ENCODE assay signal across 9 cellular contexts in the genomic region with DNA sequence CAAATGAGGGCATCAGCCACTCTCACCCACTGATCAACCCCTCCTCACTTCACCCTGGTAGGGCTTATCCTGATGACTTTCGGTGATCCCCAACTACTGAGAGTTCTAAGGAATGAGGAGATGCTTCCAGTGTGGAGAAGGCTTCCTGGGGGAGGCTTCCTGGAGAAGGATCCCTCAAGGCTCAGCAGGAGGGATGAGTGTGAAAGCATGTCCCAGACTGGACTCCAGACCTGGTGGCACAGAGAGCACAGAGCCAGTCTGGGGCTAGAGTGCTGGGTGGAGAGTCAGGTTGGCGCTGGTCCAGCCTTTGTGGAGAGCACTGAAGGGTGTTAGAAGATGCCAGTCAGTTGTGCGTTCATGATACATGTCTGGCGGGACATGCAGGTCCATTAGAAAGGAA. TPM values are rescaled to one million over a fixed set of nuclear protein-coding genes. Genes with fewer than 3 reads are reported as not detected.
DNase-seq lines count a peak whose midpoint lies in the region; ATAC-seq, FAIRE-seq and TF ChIP-seq lines count a peak whose summit lies in the region.
"Had no signal": no experiment of that assay in that cellular context is flagged by ENCODE, and none has a peak within 500 bp of the region (broad histone marks: within the 10 kb centered on the region; RNA-seq: fewer than 3 reads in every experiment).

No MANE protein-coding gene starts in this region.

- peak overlapping the region; percentile 27 for H3K4me2 ChIP-seq in keratinocyte (ENCODE audit: control insufficient read depth, extremely low read depth, insufficient read depth, low read depth, low read length)

- H3K27ac ChIP-seq in ascending aorta (peak overlapping the region; percentile 44 to 91), keratinocyte (ENCODE audit: control insufficient read depth, insufficient read depth, low read length) (peak overlapping the region; percentile 92), thyroid gland (peak overlapping the region; percentile 44 to 59 (median 52))

- no peak for DNase-seq in activated CD8-positive, alpha-beta memory T cell treated with anti-CD3 and anti-CD28 coated beads, Interleukin-2, amount 10 ng/mL, durations not matched to agents 7 days and 5 days
- no peak for DNase-seq in activated CD8-positive, alpha-beta memory T cell treated with anti-CD3 and anti-CD28 coated beads, Interleukin-2, amount 50 U/mL, for 48 hours
- DNase-seq in ascending aorta (ENCODE audit: low spot score in 2 of 2): no peak
- no peak for DNase-seq in keratinocyte (ENCODE audit: low read depth, low spot score)
- DNase-seq in thyroid gland: peak; percentile 93
- DNase-seq in stimulated activated CD4-positive, alpha-beta T cell treated with anti-CD3 and anti-CD28 coated beads, Interleukin-2, amount 100 ng/mL, for 24 hours: no peak
- no peak for DNase-seq in foreskin fibroblast
- DNase-seq: NCI-H1105 treated with DMSO at 0.1 percent for 48 hours had no signal

- dilution Hi-C loops in keratinocyte (cut with MboI; ENCODE audit: extremely low pct_ligation_motif_present, low sequenced_read_pairs): no loop called here

- no peak for TF ChIP-seq POLR2A in thyroid gland (IDR thresholded peaks at IDR 0.05)

- no peak for ATAC-seq in activated CD8-positive, alpha-beta memory T cell treated with anti-CD3 and anti-CD28 coated beads, Interleukin-2, amount 10 ng/mL, durations not matched to agents 7 days and 5 days
- no peak for ATAC-seq in HG03442 (IDR thresholded peaks at IDR 0.05; ENCODE audit: unreplicated experiment)

- H3K4me1 ChIP-seq in ascending aorta (peaks cover 15% of the 10 kb centered on the region in 2 donors), keratinocyte (ENCODE audit: control insufficient read depth, extremely low read depth, insufficient read depth, low read length) (peaks cover 58% of the 10 kb centered on the region), thyroid gland (peaks cover 27 to 35% of the 10 kb centered on the region in 2 donors)

- no peaks in the 10 kb centered on the region for H3K27me3 Mint-ChIP-seq in activated CD8-positive, alpha-beta memory T cell treated with anti-CD3 and anti-CD28 coated beads, Interleukin-2, amount 10 ng/mL, durations not matched to agents 7 days and 5 days

- FAIRE-seq in keratinocyte (lab: Jason Lieb, UNC): peak; percentile 13

- H3K36me3 Mint-ChIP-seq in activated CD8-positive, alpha-beta memory T cell treated with anti-CD3 and anti-CD28 coated beads, Interleukin-2, amount 10 ng/mL, durations not matched to agents 7 days and 5 days: peaks cover 44% of the 10 kb centered on the region

- peaks cover 6% of the 10 kb centered on the region for H4K20me1 ChIP-seq in keratinocyte (ENCODE audit: control insufficient read depth, extremely low read depth, insufficient read depth, low read length)

- TF ChIP-seq CTCF in ascending aorta (IDR thresholded peaks at IDR 0.05) (no peak), keratinocyte (optimal IDR thresholded peaks at IDR 0.05 in 1 of 3, IDR thresholded peaks at IDR 0.05 in 1 of 3, conservative IDR thresholded peaks at IDR 0.05 in 1 of 3; ENCODE audit: extremely low read depth in 1 of 3, insufficient read depth in 2 of 3, low read length in 3 of 3) (no peak), thyroid gland (IDR thresholded peaks at IDR 0.05) (no peak), foreskin fibroblast (IDR thresholded peaks at IDR 0.05; ENCODE audit: low read depth, low read length) (no peak)

- peaks cover 7% of the 10 kb centered on the region for H3K9me1 ChIP-seq in keratinocyte (ENCODE audit: control insufficient read depth, extremely low read depth, insufficient read depth, low read length)

- peaks cover 2% of the 10 kb centered on the region for H3K79me2 ChIP-seq in keratinocyte (ENCODE audit: control insufficient read depth, insufficient read depth, low read length)

- CTCF ChIA-PET in activated CD8-positive, alpha-beta memory T cell treated with anti-CD3 and anti-CD28 coated beads, Interleukin-2, amount 10 ng/mL, durations not matched to agents 7 days and 5 days (lab: Charles Lee): interaction anchor here (1.5 kb wide), 1 partner anchor 11 kb away, joined by 5 read pairs; no protein-coding TSS in a partner anchor

- peaks cover 40% of the 10 kb centered on the region for H3K4me1 Mint-ChIP-seq in activated CD8-positive, alpha-beta memory T cell treated with anti-CD3 and anti-CD28 coated beads, Interleukin-2, amount 10 ng/mL, durations not matched to agents 7 days and 5 days

- WGBS in thyroid gland, 2 donors: 34 to 54% methylated on average over 4 of the region's 4 CpGs

- H3K27me3 ChIP-seq in ascending aorta (no peaks in the 10 kb centered on the region), keratinocyte (ENCODE audit: control insufficient read depth, extremely low read depth, insufficient read depth, low read length) (no peaks in the 10 kb centered on the region), thyroid gland (no peaks in the 10 kb centered on the region)

- no peak overlapping the region for H3K4me3 ChIP-seq in ascending aorta
- no peak overlapping the region for H3K4me3 ChIP-seq in keratinocyte (ENCODE audit: control insufficient read depth in 2 of 3, extremely low read depth in 1 of 3, insufficient read depth in 2 of 3, low read depth in 1 of 3, low read length in 3 of 3)
- H3K4me3 ChIP-seq in thyroid gland (replicated peaks in 1 of 3): no peak overlapping the region
- H3K4me3 ChIP-seq in foreskin fibroblast (ENCODE audit: low read depth in 1 of 2, low read length in 2 of 2): no peak overlapping the region

- H3K9me3 Mint-ChIP-seq in activated CD8-positive, alpha-beta memory T cell treated with anti-CD3 and anti-CD28 coated beads, Interleukin-2, amount 10 ng/mL, durations not matched to agents 7 days and 5 days (ENCODE audit: low read depth): no peaks in the 10 kb centered on the region

- H3K27ac Mint-ChIP-seq in activated CD8-positive, alpha-beta memory T cell treated with anti-CD3 and anti-CD28 coated beads, Interleukin-2, amount 10 ng/mL, durations not matched to agents 7 days and 5 days: peak overlapping the region; percentile 44

- H3K36me3 ChIP-seq in ascending aorta (peaks cover 43 to 75% of the 10 kb centered on the region in 2 donors), keratinocyte (ENCODE audit: control insufficient read depth in 2 of 2, extremely low read depth in 1 of 2, insufficient read depth in 2 of 2, low read length in 2 of 2) (peaks cover 40 to 50% of the 10 kb centered on the region in 2 experiments), thyroid gland (peaks cover 28 to 39% of the 10 kb centered on the region in 2 donors)

- no peak overlapping the region for H2AFZ ChIP-seq in keratinocyte (ENCODE audit: control insufficient read depth, low read length)

- intact Hi-C loops in ascending aorta (cut with DNase I) (loop anchor here (2.0 kb wide), 3 partner anchors 54 to 152 kb away; partner anchors contain the start of genes FLCN and PLD6), thyroid gland (cut with DNase I) (no loop called here)

- H3K9me3 ChIP-seq in ascending aorta (no peaks in the 10 kb centered on the region), keratinocyte (ENCODE audit: control insufficient read depth, low read depth, low read length) (no peaks in the 10 kb centered on the region), thyroid gland (no peaks in the 10 kb centered on the region)

- no peak overlapping the region for H3K9ac ChIP-seq in keratinocyte (ENCODE audit: control insufficient read depth, extremely low read depth, insufficient read depth, low read length)

- H3K4me3 Mint-ChIP-seq in activated CD8-positive, alpha-beta memory T cell treated with anti-CD3 and anti-CD28 coated beads, Interleukin-2, amount 10 ng/mL, durations not matched to agents 7 days and 5 days: no peak overlapping the region

RNA-seq across cellular contexts. Expression of gene PLD6, which starts 53.7 kb away (rescaled TPM):
- total RNA-seq in activated CD8-positive, alpha-beta memory T cell treated with anti-CD3 and anti-CD28 coated beads, Interleukin-2, amount 10 ng/mL, durations not matched to agents 7 days and 5 days: 10 to 100 TPM in 1 of 2 experiments, 1 to 10 TPM in 1; 5.2 to 12.5 TPM
- 0.32 TPM for total RNA-seq in ascending aorta
- 0.99 to 1.6 TPM (median 1.2 TPM) in 3 replicates for polyA plus RNA-seq in keratinocyte
- 0.27 TPM for polyA plus RNA-seq in keratinocyte (2011; ENCODE audit: low read depth)
- polyA plus RNA-seq in keratinocyte (2011; cell fraction: cytosol; rRNA removed): 0.98 and 1.1 TPM in 2 replicates
- 1.5 and 1.7 TPM in 2 replicates for polyA plus RNA-seq in keratinocyte (2011; cell fraction: nucleus; rRNA removed)
- polyA plus RNA-seq in keratinocyte (2012; ENCODE audit: low replicate concordance): 1.2 and 2.7 TPM in 2 replicates
- polyA minus RNA-seq in keratinocyte: 0.59 to 1.6 TPM (median 0.82 TPM) in 3 replicates
- polyA minus RNA-seq in keratinocyte (2011; cell fraction: cytosol; rRNA and poly(A)+ RNA removed): 0.77 TPM
- 0.70 and 0.74 TPM in 2 replicates for polyA minus RNA-seq in keratinocyte (2011; cell fraction: nucleus; rRNA and poly(A)+ RNA removed)
- total RNA-seq in thyroid gland: 1 to 10 TPM; 1.3 to 3.2 (median 2.5) TPM

Comparison
In these comparisons a context has a peak if more than half of its experiments do, and no peak if none do; other contexts are left out.
1. DNase-seq: peak in thyroid gland (2 of 2); none in activated CD8-positive, alpha-beta memory T cell treated with anti-CD3 and anti-CD28 coated beads, Interleukin-2, amount 10 ng/mL, durations not matched to agents 7 days and 5 days (single experiment), activated CD8-positive, alpha-beta memory T cell treated with anti-CD3 and anti-CD28 coated beads, Interleukin-2, amount 50 U/mL, for 48 hours (single experiment), ascending aorta (0 of 2), keratinocyte (single experiment), stimulated activated CD4-positive, alpha-beta T cell treated with anti-CD3 and anti-CD28 coated beads, Interleukin-2, amount 100 ng/mL, for 24 hours (0 of 2) and foreskin fibroblast (0 of 2).
2. Peak in every context shown above with its lines, with median percentiles within 50 percentile points of each other: H3K27ac ChIP-seq.